In the genomic region with DNA sequence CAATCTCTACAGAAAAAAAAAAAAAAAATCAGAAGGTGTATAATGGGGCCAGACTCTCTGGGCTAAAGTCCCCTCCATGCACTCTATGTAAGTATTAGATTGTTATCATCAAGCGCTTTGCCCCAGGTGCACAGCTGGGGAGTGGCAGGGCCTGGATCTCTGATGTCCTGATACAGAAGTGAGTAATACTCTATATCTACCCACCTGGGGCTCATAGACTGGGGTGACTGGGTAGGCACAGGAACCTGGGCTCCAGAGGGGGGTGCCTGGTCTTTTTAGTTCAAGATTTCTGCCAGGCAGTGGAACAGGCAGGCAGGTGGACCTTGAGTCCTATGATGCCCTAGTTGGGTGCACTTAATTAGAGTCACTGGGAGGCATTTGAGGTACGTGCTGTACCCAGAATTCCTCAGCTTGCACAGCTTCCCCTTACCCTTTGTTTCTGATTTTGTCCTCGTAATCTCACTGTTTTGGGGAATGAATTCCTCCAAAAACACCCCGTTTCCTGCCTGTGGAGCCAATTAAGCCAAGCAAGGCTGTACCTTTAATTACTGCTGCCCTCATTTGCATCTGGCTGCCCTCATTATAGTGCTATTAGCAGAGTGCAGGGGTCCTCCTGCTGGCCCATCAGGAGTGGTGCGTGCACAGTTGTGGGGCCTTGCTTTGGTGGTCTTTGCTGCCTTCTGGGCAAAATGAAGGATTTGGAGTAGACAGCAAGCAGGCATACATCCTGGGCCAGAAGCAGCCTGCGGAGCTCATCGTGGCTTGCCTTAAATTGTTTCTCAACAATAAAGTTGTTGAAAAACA, we compare ENCODE assay signal across 1 cellular context.
TF ChIP-seq lines count a peak whose summit lies in the region.

No MANE protein-coding gene starts in this region.

TF ChIP-seq in K562, 482 proteins besides CTCF, POLR2A, EP300 and RAD21 (continued from another document):
- TF ChIP-seq BRD4 (IDR thresholded peaks at IDR 0.05) (no peak), ZNF584 (CRISPR knock-in tag; IDR thresholded peaks at IDR 0.05; ENCODE audit: low read depth) (no peak)
- TF ChIP-seq, protein P1, sequence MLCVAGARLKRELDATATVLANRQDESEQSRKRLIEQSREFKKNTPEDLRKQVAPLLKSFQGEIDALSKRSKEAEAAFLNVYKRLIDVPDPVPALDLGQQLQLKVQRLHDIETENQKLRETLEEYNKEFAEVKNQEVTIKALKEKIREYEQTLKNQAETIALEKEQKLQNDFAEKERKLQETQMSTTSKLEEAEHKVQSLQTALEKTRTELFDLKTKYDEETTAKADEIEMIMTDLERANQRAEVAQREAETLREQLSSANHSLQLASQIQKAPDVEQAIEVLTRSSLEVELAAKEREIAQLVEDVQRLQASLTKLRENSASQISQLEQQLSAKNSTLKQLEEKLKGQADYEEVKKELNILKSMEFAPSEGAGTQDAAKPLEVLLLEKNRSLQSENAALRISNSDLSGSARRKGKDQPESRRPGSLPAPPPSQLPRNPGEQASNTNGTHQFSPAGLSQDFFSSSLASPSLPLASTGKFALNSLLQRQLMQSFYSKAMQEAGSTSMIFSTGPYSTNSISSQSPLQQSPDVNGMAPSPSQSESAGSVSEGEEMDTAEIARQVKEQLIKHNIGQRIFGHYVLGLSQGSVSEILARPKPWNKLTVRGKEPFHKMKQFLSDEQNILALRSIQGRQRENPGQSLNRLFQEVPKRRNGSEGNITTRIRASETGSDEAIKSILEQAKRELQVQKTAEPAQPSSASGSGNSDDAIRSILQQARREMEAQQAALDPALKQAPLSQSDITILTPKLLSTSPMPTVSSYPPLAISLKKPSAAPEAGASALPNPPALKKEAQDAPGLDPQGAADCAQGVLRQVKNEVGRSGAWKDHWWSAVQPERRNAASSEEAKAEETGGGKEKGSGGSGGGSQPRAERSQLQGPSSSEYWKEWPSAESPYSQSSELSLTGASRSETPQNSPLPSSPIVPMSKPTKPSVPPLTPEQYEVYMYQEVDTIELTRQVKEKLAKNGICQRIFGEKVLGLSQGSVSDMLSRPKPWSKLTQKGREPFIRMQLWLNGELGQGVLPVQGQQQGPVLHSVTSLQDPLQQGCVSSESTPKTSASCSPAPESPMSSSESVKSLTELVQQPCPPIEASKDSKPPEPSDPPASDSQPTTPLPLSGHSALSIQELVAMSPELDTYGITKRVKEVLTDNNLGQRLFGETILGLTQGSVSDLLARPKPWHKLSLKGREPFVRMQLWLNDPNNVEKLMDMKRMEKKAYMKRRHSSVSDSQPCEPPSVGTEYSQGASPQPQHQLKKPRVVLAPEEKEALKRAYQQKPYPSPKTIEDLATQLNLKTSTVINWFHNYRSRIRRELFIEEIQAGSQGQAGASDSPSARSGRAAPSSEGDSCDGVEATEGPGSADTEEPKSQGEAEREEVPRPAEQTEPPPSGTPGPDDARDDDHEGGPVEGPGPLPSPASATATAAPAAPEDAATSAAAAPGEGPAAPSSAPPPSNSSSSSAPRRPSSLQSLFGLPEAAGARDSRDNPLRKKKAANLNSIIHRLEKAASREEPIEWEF (CRISPR knock-in tag; IDR thresholded peaks at IDR 0.05) = no peak
TF ChIP-seq in K562: peak in this region for 0.
